ENCODE assay signal across 1 cellular context in the genomic region with DNA sequence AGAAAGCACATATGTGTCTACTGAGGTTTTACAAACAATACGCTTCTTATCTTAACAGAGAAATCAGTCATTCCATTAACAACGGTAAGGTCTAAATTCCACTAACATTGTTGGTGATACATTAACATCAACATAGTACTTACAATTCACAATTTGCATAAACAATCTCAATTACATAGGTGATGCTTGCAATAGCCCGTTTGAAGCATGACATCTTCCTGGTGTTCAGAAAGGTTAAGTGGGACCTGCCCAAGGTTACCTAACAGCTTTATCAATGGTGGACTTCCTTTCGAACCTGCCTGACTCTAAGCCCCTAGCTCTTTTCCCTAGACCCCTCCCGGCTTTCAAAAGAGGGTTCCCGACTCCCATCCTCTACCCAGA.
TF ChIP-seq lines count a peak whose summit lies in the region.

No MANE protein-coding gene starts in this region.

TF ChIP-seq in HepG2, 621 proteins besides CTCF, POLR2A, EP300 and RAD21:
- TF ChIP-seq, protein P1, sequence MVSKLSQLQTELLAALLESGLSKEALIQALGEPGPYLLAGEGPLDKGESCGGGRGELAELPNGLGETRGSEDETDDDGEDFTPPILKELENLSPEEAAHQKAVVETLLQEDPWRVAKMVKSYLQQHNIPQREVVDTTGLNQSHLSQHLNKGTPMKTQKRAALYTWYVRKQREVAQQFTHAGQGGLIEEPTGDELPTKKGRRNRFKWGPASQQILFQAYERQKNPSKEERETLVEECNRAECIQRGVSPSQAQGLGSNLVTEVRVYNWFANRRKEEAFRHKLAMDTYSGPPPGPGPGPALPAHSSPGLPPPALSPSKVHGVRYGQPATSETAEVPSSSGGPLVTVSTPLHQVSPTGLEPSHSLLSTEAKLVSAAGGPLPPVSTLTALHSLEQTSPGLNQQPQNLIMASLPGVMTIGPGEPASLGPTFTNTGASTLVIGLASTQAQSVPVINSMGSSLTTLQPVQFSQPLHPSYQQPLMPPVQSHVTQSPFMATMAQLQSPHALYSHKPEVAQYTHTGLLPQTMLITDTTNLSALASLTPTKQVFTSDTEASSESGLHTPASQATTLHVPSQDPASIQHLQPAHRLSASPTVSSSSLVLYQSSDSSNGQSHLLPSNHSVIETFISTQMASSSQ (IDR thresholded peaks at IDR 0.05; ENCODE audit: low read depth), result no peak
- TF ChIP-seq, protein P1 (CRISPR knock-in tag; IDR thresholded peaks at IDR 0.05; ENCODE audit: borderline replicate concordance), result no peak
- TF ChIP-seq, protein P2, sequence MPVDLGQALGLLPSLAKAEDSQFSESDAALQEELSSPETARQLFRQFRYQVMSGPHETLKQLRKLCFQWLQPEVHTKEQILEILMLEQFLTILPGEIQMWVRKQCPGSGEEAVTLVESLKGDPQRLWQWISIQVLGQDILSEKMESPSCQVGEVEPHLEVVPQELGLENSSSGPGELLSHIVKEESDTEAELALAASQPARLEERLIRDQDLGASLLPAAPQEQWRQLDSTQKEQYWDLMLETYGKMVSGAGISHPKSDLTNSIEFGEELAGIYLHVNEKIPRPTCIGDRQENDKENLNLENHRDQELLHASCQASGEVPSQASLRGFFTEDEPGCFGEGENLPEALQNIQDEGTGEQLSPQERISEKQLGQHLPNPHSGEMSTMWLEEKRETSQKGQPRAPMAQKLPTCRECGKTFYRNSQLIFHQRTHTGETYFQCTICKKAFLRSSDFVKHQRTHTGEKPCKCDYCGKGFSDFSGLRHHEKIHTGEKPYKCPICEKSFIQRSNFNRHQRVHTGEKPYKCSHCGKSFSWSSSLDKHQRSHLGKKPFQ (CRISPR knock-in tag; IDR thresholded peaks at IDR 0.05; ENCODE audit: insufficient replicate concordance), result peak; percentile 28
- TF ChIP-seq, protein P3, sequence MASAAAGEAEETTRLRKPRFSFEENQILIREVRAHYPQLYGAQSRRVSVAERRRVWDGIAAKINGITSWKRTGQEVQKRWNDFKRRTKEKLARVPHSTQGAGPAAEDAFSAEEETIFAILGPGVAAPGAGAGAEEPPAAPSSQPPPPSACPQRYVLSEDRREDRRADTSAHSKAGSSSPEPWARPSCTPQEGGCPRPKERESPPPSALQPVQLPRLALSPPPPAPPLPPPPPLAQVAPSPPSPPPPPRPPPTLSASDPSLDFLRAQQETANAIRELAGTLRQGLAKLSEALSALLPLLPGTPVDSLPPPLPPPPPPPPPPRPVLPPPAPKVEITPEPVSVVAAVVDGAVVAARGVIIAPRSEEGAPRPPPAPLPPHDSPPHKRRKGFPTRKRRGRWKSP (CRISPR knock-in tag; IDR thresholded peaks at IDR 0.05), result 0 out of 2 replicates have a peak, but pooled peaks have one; percentile 14
- TF ChIP-seq HDAC6 (IDR thresholded peaks at IDR 0.05; ENCODE audit: low read depth, low read length) (no peak), HOXA5 (CRISPR knock-in tag; IDR thresholded peaks at IDR 0.05) (no peak), ZNF644 (CRISPR knock-in tag; IDR thresholded peaks at IDR 0.05; ENCODE audit: low read depth) (peak; percentile 43; the same call in 1 of the 2 replicates), CREB1 (IDR thresholded peaks at IDR 0.05) (no peak), CREB1 (CRISPR knock-in tag; IDR thresholded peaks at IDR 0.05) (no peak), BRCA1 (CRISPR knock-in tag; IDR thresholded peaks at IDR 0.05) (no peak), HCFC1 (IDR thresholded peaks at IDR 0.05; ENCODE audit: low read depth, low read length) (no peak), ZNF850 (CRISPR knock-in tag; conservative IDR thresholded peaks at IDR 0.05) (no peak), ELF3 (CRISPR knock-in tag; IDR thresholded peaks at IDR 0.05) (no peak), CEBPG (CRISPR knock-in tag; IDR thresholded peaks at IDR 0.05) (peak; percentile 19; the same call in 1 of the 2 replicates), PHB2 (IDR thresholded peaks at IDR 0.05; ENCODE audit: partially characterized antibody) (no peak), CCDC6 (CRISPR knock-in tag; IDR thresholded peaks at IDR 0.05) (0 out of 2 replicates have a peak, but pooled peaks have one; percentile 22)
- TF ChIP-seq, protein P4, sequence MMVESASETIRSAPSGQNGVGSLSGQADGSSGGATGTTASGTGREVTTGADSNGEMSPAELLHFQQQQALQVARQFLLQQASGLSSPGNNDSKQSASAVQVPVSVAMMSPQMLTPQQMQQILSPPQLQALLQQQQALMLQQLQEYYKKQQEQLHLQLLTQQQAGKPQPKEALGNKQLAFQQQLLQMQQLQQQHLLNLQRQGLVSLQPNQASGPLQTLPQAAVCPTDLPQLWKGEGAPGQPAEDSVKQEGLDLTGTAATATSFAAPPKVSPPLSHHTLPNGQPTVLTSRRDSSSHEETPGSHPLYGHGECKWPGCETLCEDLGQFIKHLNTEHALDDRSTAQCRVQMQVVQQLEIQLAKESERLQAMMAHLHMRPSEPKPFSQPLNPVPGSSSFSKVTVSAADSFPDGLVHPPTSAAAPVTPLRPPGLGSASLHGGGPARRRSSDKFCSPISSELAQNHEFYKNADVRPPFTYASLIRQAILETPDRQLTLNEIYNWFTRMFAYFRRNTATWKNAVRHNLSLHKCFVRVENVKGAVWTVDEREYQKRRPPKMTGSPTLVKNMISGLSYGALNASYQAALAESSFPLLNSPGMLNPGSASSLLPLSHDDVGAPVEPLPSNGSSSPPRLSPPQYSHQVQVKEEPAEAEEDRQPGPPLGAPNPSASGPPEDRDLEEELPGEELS (CRISPR knock-in tag; IDR thresholded peaks at IDR 0.05), result 0 out of 2 replicates have a peak, but pooled peaks have one; percentile 7
- TF ChIP-seq, protein P5, sequence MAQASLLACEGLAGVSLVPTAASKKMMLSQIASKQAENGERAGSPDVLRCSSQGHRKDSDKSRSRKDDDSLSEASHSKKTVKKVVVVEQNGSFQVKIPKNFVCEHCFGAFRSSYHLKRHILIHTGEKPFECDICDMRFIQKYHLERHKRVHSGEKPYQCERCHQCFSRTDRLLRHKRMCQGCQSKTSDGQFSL (CRISPR knock-in tag; IDR thresholded peaks at IDR 0.05), result 0 out of 2 replicates have a peak, but pooled peaks have one; percentile 17
- TF ChIP-seq, protein P6, sequence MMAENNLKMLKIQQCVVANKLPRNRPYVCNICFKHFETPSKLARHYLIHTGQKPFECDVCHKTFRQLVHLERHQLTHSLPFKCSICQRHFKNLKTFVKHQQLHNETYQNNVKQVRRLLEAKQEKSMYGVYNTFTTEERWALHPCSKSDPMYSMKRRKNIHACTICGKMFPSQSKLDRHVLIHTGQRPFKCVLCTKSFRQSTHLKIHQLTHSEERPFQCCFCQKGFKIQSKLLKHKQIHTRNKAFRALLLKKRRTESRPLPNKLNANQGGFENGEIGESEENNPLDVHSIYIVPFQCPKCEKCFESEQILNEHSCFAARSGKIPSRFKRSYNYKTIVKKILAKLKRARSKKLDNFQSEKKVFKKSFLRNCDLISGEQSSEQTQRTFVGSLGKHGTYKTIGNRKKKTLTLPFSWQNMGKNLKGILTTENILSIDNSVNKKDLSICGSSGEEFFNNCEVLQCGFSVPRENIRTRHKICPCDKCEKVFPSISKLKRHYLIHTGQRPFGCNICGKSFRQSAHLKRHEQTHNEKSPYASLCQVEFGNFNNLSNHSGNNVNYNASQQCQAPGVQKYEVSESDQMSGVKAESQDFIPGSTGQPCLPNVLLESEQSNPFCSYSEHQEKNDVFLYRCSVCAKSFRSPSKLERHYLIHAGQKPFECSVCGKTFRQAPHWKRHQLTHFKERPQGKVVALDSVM (CRISPR knock-in tag; IDR thresholded peaks at IDR 0.05), result no peak
